Comparison of ENCODE assay signal across 7 cellular contexts in the genomic region with DNA sequence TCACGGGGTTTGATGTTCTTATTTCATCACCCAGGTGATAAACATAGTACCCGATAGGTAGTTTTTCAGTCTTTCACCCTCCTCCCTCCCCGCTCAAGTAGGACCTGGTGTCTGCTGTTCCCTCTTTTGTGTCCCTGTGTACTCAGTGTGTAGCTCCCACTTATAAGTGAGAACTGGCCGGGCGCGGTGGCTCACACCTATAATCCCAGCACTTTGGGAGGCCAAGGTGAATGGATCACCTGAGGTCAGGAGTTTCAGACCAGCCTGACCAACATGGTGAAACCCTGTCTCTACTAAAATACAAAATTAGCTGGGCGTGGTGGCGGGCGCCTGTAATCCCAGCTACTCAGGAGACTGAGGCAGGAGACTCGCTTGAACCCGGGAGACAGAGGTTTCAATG. TPM values are rescaled to one million over a fixed set of nuclear protein-coding genes. Genes with fewer than 3 reads are reported as not detected.
DNase-seq lines count a peak whose midpoint lies in the region; ATAC-seq and TF ChIP-seq lines count a peak whose summit lies in the region.
"Not testable (repeated sequence)": the region's sequence is repeated elsewhere in the genome, so short reads cannot be mapped to it uniquely, and the experiment has no call there.

No MANE protein-coding gene starts in this region.

- not testable (repeated sequence) for H3K27me3 ChIP-seq in DOHH2 (ENCODE audit: control insufficient read depth, low read length); SJSA1 (replicated peaks); gastroesophageal sphincter; stomach

- peak overlapping the region; percentile 100 for H3K27ac Mint-ChIP-seq in activated CD8-positive, alpha-beta memory T cell treated with anti-CD3 and anti-CD28 coated beads, Interleukin-2, amount 10 ng/mL, durations not matched to agents 7 days and 5 days
- H3K27ac Mint-ChIP-seq in activated naive CD8-positive, alpha-beta T cell treated with anti-CD3 and anti-CD28 coated beads, Interleukin-2, amount 10 ng/mL, durations not matched to agents 7 days and 5 days: peak overlapping the region; percentile 100
- peak overlapping the region; percentile 96 to 100 (median 98) for H3K27ac Mint-ChIP-seq in naive thymus-derived CD8-positive, alpha-beta T cell

- peak overlapping the region; percentile 68 for H3K4me3 ChIP-seq in DOHH2 (ENCODE audit: low read length)
- not testable (repeated sequence) for H3K4me3 ChIP-seq in SJSA1, gastroesophageal sphincter, stomach

- H3K27me3 Mint-ChIP-seq in activated CD8-positive, alpha-beta memory T cell treated with anti-CD3 and anti-CD28 coated beads, Interleukin-2, amount 10 ng/mL, durations not matched to agents 7 days and 5 days; activated naive CD8-positive, alpha-beta T cell treated with anti-CD3 and anti-CD28 coated beads, Interleukin-2, amount 10 ng/mL, durations not matched to agents 7 days and 5 days; naive thymus-derived CD8-positive, alpha-beta T cell: not testable (repeated sequence)

- 100% methylated on average over 3 to 6 of the region's 11 CpGs for WGBS in gastroesophageal sphincter (ENCODE audit: low coverage in 1 of 2), 2 donors
- 95 to 98% (median 96%) methylated on average over 8 to 11 of the region's 11 CpGs for WGBS in stomach, 5 donors

- H4K20me1 ChIP-seq in DOHH2 (ENCODE audit: control insufficient read depth, insufficient read depth, low read depth, low read length): not testable (repeated sequence)

- intact Hi-C loops in stomach (cut with DNase I; ENCODE audit: low total_unique reads): not testable (repeated sequence)

- H3K36me3 ChIP-seq in DOHH2 (ENCODE audit: control insufficient read depth, low read length): peaks cover 46% of the 10 kb centered on the region
- H3K36me3 ChIP-seq in SJSA1: peaks cover 26% of the 10 kb centered on the region
- not testable (repeated sequence) for H3K36me3 ChIP-seq in gastroesophageal sphincter
- H3K36me3 ChIP-seq in stomach: peaks cover 0 to 14% (median 9%) of the 10 kb centered on the region in 4 donors

- POLR2A ChIA-PET in activated naive CD8-positive, alpha-beta T cell treated with anti-CD3 and anti-CD28 coated beads, Interleukin-2, amount 10 ng/mL, durations not matched to agents 7 days and 5 days (lab: Charles Lee): interaction anchor here (0.8 to 19.8 kb wide), 10 partner anchors 10 to 227 kb away, joined by 3 to 390 read pairs (median 12); partner anchors contain the start of gene KLF13
- POLR2A ChIA-PET in naive thymus-derived CD8-positive, alpha-beta T cell (lab: Charles Lee): interaction anchor here (0.8 to 36.8 kb wide), 10 partner anchors 5 to 127 kb away, joined by 3 to 915 read pairs (median 82); partner anchors contain the start of gene KLF13

- not testable (repeated sequence) for H3K9me3 ChIP-seq in DOHH2 (ENCODE audit: control insufficient read depth, insufficient read depth, low read length); SJSA1 (replicated peaks); gastroesophageal sphincter; stomach

- H3K4me1 ChIP-seq in DOHH2 (ENCODE audit: control insufficient read depth, low read length) (peaks cover 100% of the 10 kb centered on the region), SJSA1 (replicated peaks) (peaks cover 69% of the 10 kb centered on the region), gastroesophageal sphincter (peaks cover 18 to 100% (median 91%) of the 10 kb centered on the region in 3 donors), stomach (peaks cover 95 to 100% (median 100%) of the 10 kb centered on the region in 4 donors)

- H3K27ac ChIP-seq in DOHH2 (ENCODE audit: low read depth, low read length) (peak overlapping the region; percentile 99), SJSA1 (peak overlapping the region; percentile 57), gastroesophageal sphincter (peak overlapping the region in 3 of 4 donors; percentile 89 to 92 (median 92)), stomach (peak overlapping the region in 3 of 5 donors; percentile 34 to 94 (median 90))

- peaks cover 100% of the 10 kb centered on the region for H3K79me2 ChIP-seq in DOHH2 (ENCODE audit: control insufficient read depth, low read length)

- not testable (repeated sequence) for DNase-seq in SJSA1 (ENCODE audit: low read depth in 1 of 2, low spot score in 2 of 2); activated CD8-positive, alpha-beta memory T cell treated with anti-CD3 and anti-CD28 coated beads, Interleukin-2, amount 10 ng/mL, durations not matched to agents 7 days and 5 days; activated naive CD8-positive, alpha-beta T cell treated with anti-CD3 and anti-CD28 coated beads, Interleukin-2, amount 10 ng/mL, durations not matched to agents 7 days and 5 days; stomach
- peak in 1 of 10 donors; percentile 23 for DNase-seq in naive thymus-derived CD8-positive, alpha-beta T cell

- not testable (repeated sequence) for TF ChIP-seq CTCF in DOHH2 (IDR thresholded peaks at IDR 0.05; ENCODE audit: low read depth, low read length, poor library complexity, severe bottlenecking); gastroesophageal sphincter (IDR thresholded peaks at IDR 0.05); stomach (IDR thresholded peaks at IDR 0.05)

- TF ChIP-seq POLR2A in gastroesophageal sphincter (IDR thresholded peaks at IDR 0.05); stomach (IDR thresholded peaks at IDR 0.05): not testable (repeated sequence)

- peak overlapping the region; percentile 97 for H3K4me2 ChIP-seq in DOHH2 (ENCODE audit: low read length)

- peaks cover 44% of the 10 kb centered on the region for H3F3A ChIP-seq in DOHH2 (ENCODE audit: control insufficient read depth, insufficient read depth)

- peaks cover 46% of the 10 kb centered on the region for H3K36me3 Mint-ChIP-seq in activated CD8-positive, alpha-beta memory T cell treated with anti-CD3 and anti-CD28 coated beads, Interleukin-2, amount 10 ng/mL, durations not matched to agents 7 days and 5 days
- H3K36me3 Mint-ChIP-seq in activated naive CD8-positive, alpha-beta T cell treated with anti-CD3 and anti-CD28 coated beads, Interleukin-2, amount 10 ng/mL, durations not matched to agents 7 days and 5 days: peaks cover 35% of the 10 kb centered on the region
- H3K36me3 Mint-ChIP-seq in naive thymus-derived CD8-positive, alpha-beta T cell: peaks cover 0 to 35% (median 16%) of the 10 kb centered on the region in 3 donors

- not testable (repeated sequence) for H3K9me3 Mint-ChIP-seq in activated CD8-positive, alpha-beta memory T cell treated with anti-CD3 and anti-CD28 coated beads, Interleukin-2, amount 10 ng/mL, durations not matched to agents 7 days and 5 days (ENCODE audit: low read depth); activated naive CD8-positive, alpha-beta T cell treated with anti-CD3 and anti-CD28 coated beads, Interleukin-2, amount 10 ng/mL, durations not matched to agents 7 days and 5 days; naive thymus-derived CD8-positive, alpha-beta T cell

- not testable (repeated sequence) for TF ChIP-seq EP300 in gastroesophageal sphincter (IDR thresholded peaks at IDR 0.05); stomach (IDR thresholded peaks at IDR 0.05)

- ATAC-seq in activated CD8-positive, alpha-beta memory T cell treated with anti-CD3 and anti-CD28 coated beads, Interleukin-2, amount 10 ng/mL, durations not matched to agents 7 days and 5 days; activated naive CD8-positive, alpha-beta T cell treated with anti-CD3 and anti-CD28 coated beads, Interleukin-2, amount 10 ng/mL, durations not matched to agents 7 days and 5 days (ENCODE audit: low read depth); gastroesophageal sphincter; naive thymus-derived CD8-positive, alpha-beta T cell: not testable (repeated sequence)

- peak overlapping the region; percentile 69 for H3K4me3 Mint-ChIP-seq in activated CD8-positive, alpha-beta memory T cell treated with anti-CD3 and anti-CD28 coated beads, Interleukin-2, amount 10 ng/mL, durations not matched to agents 7 days and 5 days
- H3K4me3 Mint-ChIP-seq in activated naive CD8-positive, alpha-beta T cell treated with anti-CD3 and anti-CD28 coated beads, Interleukin-2, amount 10 ng/mL, durations not matched to agents 7 days and 5 days: peak overlapping the region; percentile 81
- H3K4me3 Mint-ChIP-seq in naive thymus-derived CD8-positive, alpha-beta T cell: peak overlapping the region; percentile 76 to 95 (median 92)

- not testable (repeated sequence) for H3K9me2 ChIP-seq in DOHH2 (replicated peaks; ENCODE audit: control insufficient read depth, low read length)

- H3K4me1 Mint-ChIP-seq in activated CD8-positive, alpha-beta memory T cell treated with anti-CD3 and anti-CD28 coated beads, Interleukin-2, amount 10 ng/mL, durations not matched to agents 7 days and 5 days: peaks cover 97% of the 10 kb centered on the region
- H3K4me1 Mint-ChIP-seq in activated naive CD8-positive, alpha-beta T cell treated with anti-CD3 and anti-CD28 coated beads, Interleukin-2, amount 10 ng/mL, durations not matched to agents 7 days and 5 days: peaks cover 79% of the 10 kb centered on the region
- peaks cover 63 to 100% (median 98%) of the 10 kb centered on the region in 4 donors for H3K4me1 Mint-ChIP-seq in naive thymus-derived CD8-positive, alpha-beta T cell

- CTCF ChIA-PET in activated CD8-positive, alpha-beta memory T cell treated with anti-CD3 and anti-CD28 coated beads, Interleukin-2, amount 10 ng/mL, durations not matched to agents 7 days and 5 days (lab: Charles Lee): interaction anchor here (0.7 to 15.1 kb wide), 6 partner anchors 9 to 117 kb away, joined by 3 to 215 read pairs (median 12); no protein-coding TSS in a partner anchor

RNA-seq across cellular contexts. Expression of gene KLF13, which starts 29.5 kb away (rescaled TPM):
- total RNA-seq in SJSA1 (2014; rRNA removed; shearing (Covaris generic)): 60.4 and 62.4 TPM in 2 replicates
- total RNA-seq in activated CD8-positive, alpha-beta memory T cell treated with anti-CD3 and anti-CD28 coated beads, Interleukin-2, amount 10 ng/mL, durations not matched to agents 7 days and 5 days: 100 to 1,000 TPM; 163 to 206 TPM
- 100 to 1,000 TPM; 230 to 252 TPM for total RNA-seq in activated naive CD8-positive, alpha-beta T cell treated with anti-CD3 and anti-CD28 coated beads, Interleukin-2, amount 10 ng/mL, durations not matched to agents 7 days and 5 days
- total RNA-seq in gastroesophageal sphincter: 100 to 1,000 TPM in 1 of 4 donors, 10 to 100 TPM in 3; 49.7 to 106 (median 76.1) TPM
- total RNA-seq in naive thymus-derived CD8-positive, alpha-beta T cell: 100 to 1,000 TPM; 240 to 244 TPM
- 100 to 1,000 TPM in 1 of 3 donors, 10 to 100 TPM in 2; 70.1 to 102 (median 93.7) TPM for polyA plus RNA-seq in naive thymus-derived CD8-positive, alpha-beta T cell
- 10 to 100 TPM in 4 of 5 donors, 1 to 10 TPM in 1; 9.3 to 74.0 (median 38.8) TPM for total RNA-seq in stomach
- polyA plus RNA-seq in stomach: 10 to 100 TPM; 23.0 to 30.7 (median 24.3) TPM
